ENCODE assay signal across 22 cellular contexts in the genomic region with DNA sequence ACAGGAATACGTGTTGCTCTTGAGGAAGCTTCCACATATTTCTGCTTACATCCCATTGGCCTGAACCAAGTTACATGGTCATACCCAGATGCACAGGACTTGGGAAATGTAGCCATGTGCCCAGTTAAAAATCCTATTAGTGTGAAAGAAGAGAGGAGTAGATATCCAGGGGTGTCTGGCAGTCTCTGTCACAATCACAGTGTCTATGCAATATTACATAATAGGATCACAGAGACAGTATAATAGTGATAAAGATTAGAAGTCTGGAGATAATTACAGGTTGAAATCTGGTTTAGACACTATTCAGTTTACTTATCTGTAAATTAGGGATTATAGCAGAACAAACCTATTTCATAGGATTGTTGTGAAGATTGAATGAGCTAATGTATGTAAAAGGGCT.
DNase-seq lines count a peak whose midpoint lies in the region; ATAC-seq, FAIRE-seq and TF ChIP-seq lines count a peak whose summit lies in the region.
"Had no signal": no experiment of that assay in that cellular context is flagged by ENCODE, and none has a peak within 500 bp of the region (broad histone marks: within the 10 kb centered on the region; RNA-seq: fewer than 3 reads in every experiment).

No MANE protein-coding gene starts in this region.

- H2AFZ ChIP-seq in mammary epithelial cell (ENCODE audit: low read depth, low read length) = no peak overlapping the region
- H2AFZ ChIP-seq: GM23248 had no signal

- H3K27ac ChIP-seq in endodermal cell (ENCODE audit: low read depth, low read length) = no peak overlapping the region
- H3K27ac ChIP-seq in mammary epithelial cell (ENCODE audit: insufficient read depth, low read depth, low read length) = no peak overlapping the region
- H3K27ac ChIP-seq: BLaER1, GM23248, HL-60 had no signal

- H3K9ac ChIP-seq in endodermal cell (ENCODE audit: extremely low read depth, low read length, poor library complexity, severe bottlenecking) (no peak overlapping the region), mammary epithelial cell (ENCODE audit: insufficient read depth, low read length) (no peak overlapping the region)
- H3K9ac ChIP-seq: BLaER1, GM23248 had no signal

- peaks cover 41% of the 10 kb centered on the region for H3K9me3 Mint-ChIP-seq in endodermal cell

- H3K4me1 ChIP-seq in endodermal cell (ENCODE audit: control insufficient read depth, insufficient read depth, low read length) = no peaks in the 10 kb centered on the region
- no peaks in the 10 kb centered on the region for H3K4me1 ChIP-seq in mammary epithelial cell (ENCODE audit: insufficient read depth, low read length)
- H3K4me1 ChIP-seq: BLaER1 had no signal

- H3K79me2 ChIP-seq in mammary epithelial cell (ENCODE audit: insufficient read depth, low read length) = no peaks in the 10 kb centered on the region

- BruUV-seq in mammary epithelial cell (replicated peaks; lab: Mats Ljungman, UMichigan) = no TSS peak

- TF ChIP-seq CTCF in endodermal cell (conservative IDR thresholded peaks at IDR 0.05) (no peak), mammary epithelial cell (conservative IDR thresholded peaks at IDR 0.05 in 1 of 2, IDR thresholded peaks at IDR 0.05 in 1 of 2; ENCODE audit: extremely low read depth in 1 of 2, insufficient read depth in 1 of 2, low read depth in 1 of 2, low read length in 2 of 2) (no peak)

- peak overlapping the region; percentile 34 for H3K4me3 ChIP-seq in endodermal cell (ENCODE audit: low read length)
- H3K4me3 ChIP-seq in mammary epithelial cell (replicated peaks in 1 of 3; ENCODE audit: insufficient read depth in 1 of 3, low read depth in 2 of 3, low read length in 3 of 3) = no peak overlapping the region
- H3K4me3 ChIP-seq: BLaER1, GM12878, GM23248, HAP-1, K562 had no signal

- dilution Hi-C loops in mammary epithelial cell (cut with HindIII; ENCODE audit: low sequenced_read_pairs) = no loop called here

- H3K9me3 ChIP-seq in endodermal cell (ENCODE audit: control insufficient read depth, low read length) = peaks cover 60% of the 10 kb centered on the region
- H3K9me3 ChIP-seq in mammary epithelial cell (replicated peaks; ENCODE audit: insufficient read depth, low read length) = no peaks in the 10 kb centered on the region

- intact Hi-C loops in mammary epithelial cell (cut with micrococcal nuclease) = no loop called here

- H3K36me3 Mint-ChIP-seq in endodermal cell (ENCODE audit: low read depth) = peaks cover 7% of the 10 kb centered on the region
- H3K36me3 Mint-ChIP-seq: CD14-positive monocyte; CD4-positive, alpha-beta memory T cell had no signal

- H3K36me3 ChIP-seq in endodermal cell (ENCODE audit: control insufficient read depth, insufficient read depth, low read length) = no peaks in the 10 kb centered on the region
- H3K36me3 ChIP-seq in mammary epithelial cell (ENCODE audit: insufficient read depth, low read length) = no peaks in the 10 kb centered on the region
- H3K36me3 ChIP-seq: BLaER1, HAP-1 had no signal

- in situ Hi-C loops in mammary epithelial cell (cut with MboI; ENCODE audit: low sequenced_read_pairs in 2 of 2) = no loop called here

- ATAC-seq in HG03378 (IDR thresholded peaks at IDR 0.05; ENCODE audit: unreplicated experiment) = no peak
- ATAC-seq: GM12878, K562 had no signal

- WGBS in endodermal cell (ENCODE audit: insufficient coverage in 1 of 2, insufficient read length in 1 of 2), 2 experiments = 87% methylated on average over 1 of the region's 1 CpG; no CpG with 5 or more reads in 1 of the 2 experiments
- 57% methylated on average over 1 of the region's 1 CpG for WGBS in mammary epithelial cell (ENCODE audit: low coverage, missing lambda C conversion rate)

- H3K4me2 ChIP-seq in mammary epithelial cell (ENCODE audit: insufficient read depth, low read depth, low read length) = no peak overlapping the region
- H3K4me2 ChIP-seq: BLaER1 had no signal

- no peaks in the 10 kb centered on the region for H4K20me1 ChIP-seq in mammary epithelial cell (ENCODE audit: insufficient read depth, low read length)
- H4K20me1 ChIP-seq: BLaER1 had no signal

- TF ChIP-seq POLR2A in GM12892 (IDR thresholded peaks at IDR 0.05; ENCODE audit: low read depth, low read length) = no peak

- no peak overlapping the region for H3K27ac Mint-ChIP-seq in endodermal cell
- H3K27ac Mint-ChIP-seq: CD14-positive monocyte; CD4-positive, alpha-beta memory T cell had no signal

- CTCF ChIA-PET in mammary epithelial cell (lab: Charles Lee; ENCODE audit: low non-redundant PET) = no interaction called here

- no peaks in the 10 kb centered on the region for H3K27me3 ChIP-seq in endodermal cell (ENCODE audit: control insufficient read depth, insufficient read depth, low read length, poor library complexity, severe bottlenecking)
- no peaks in the 10 kb centered on the region for H3K27me3 ChIP-seq in mammary epithelial cell (ENCODE audit: insufficient read depth, low read length)
- H3K27me3 ChIP-seq: BLaER1 had no signal

- no peaks in the 10 kb centered on the region for H3K27me3 Mint-ChIP-seq in endodermal cell (ENCODE audit: insufficient read depth)

- H3K4me3 Mint-ChIP-seq in endodermal cell = no peak overlapping the region
- H3K4me3 Mint-ChIP-seq: CD14-positive monocyte; CD4-positive, alpha-beta memory T cell had no signal

- peak; percentile 17 for FAIRE-seq in GM12892 (lab: Jason Lieb, UNC)
- FAIRE-seq: A204.1, GM12878, GM19239, K562 had no signal

- DNase-seq in GM12892 (ENCODE audit: insufficient read length) = no peak
- DNase-seq in SK-N-DZ (ENCODE audit: low spot score) = peak; percentile 80
- no peak for DNase-seq in endodermal cell
- DNase-seq in NCI-H2029 treated with DMSO at 0.1 percent for 48 hours (lab: John Stamatoyannopoulos, UW) = no peak
- DNase-seq in mammary epithelial cell = no peak
- DNase-seq: ACHN; CD4-positive, alpha-beta memory T cell; DMS 273 treated with DMSO at 0.1 percent for 48 hours; DMS53; DND-41; EL; GM23248; IMR-90 had no signal

- no peaks in the 10 kb centered on the region for H3K4me1 Mint-ChIP-seq in endodermal cell
- H3K4me1 Mint-ChIP-seq: CD14-positive monocyte; CD4-positive, alpha-beta memory T cell had no signal
